12 cellular contexts compared by ENCODE assay signal in the genomic region with DNA sequence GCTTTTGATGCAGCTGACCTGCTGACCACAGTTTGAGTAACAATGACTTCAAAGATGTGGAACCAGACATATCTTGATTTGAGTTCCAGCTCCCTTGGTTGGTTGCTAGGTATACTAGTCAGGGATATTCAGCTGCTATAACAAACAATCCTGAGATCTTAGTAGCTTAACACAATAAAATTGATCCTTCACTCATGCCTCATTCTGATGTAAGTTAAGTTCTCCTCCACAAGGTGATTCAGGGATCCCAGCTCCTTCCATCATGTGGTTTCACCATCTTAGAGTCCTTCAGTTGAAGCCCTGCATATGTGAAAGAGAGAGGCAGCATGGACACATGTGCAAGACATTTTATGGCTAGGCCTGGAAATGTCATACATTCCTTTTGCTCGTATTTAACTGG. TPM values are rescaled to one million over a fixed set of nuclear protein-coding genes. Genes with fewer than 3 reads are reported as not detected.
DNase-seq lines count a peak whose midpoint lies in the region; ATAC-seq, FAIRE-seq and TF ChIP-seq lines count a peak whose summit lies in the region.
"Had no signal": no experiment of that assay in that cellular context is flagged by ENCODE, and none has a peak within 500 bp of the region (broad histone marks: within the 10 kb centered on the region; RNA-seq: fewer than 3 reads in every experiment).

No MANE protein-coding gene starts in this region.

- intact Hi-C loops in K562 (cut with micrococcal nuclease): no loop called here

- H3K9me1 ChIP-seq in K562 (ENCODE audit: control insufficient read depth, insufficient read depth, low read length): no peaks in the 10 kb centered on the region

- TF ChIP-seq POLR2A in GM12892 (IDR thresholded peaks at IDR 0.05; ENCODE audit: low read depth, low read length) (no peak), K562 (conservative IDR thresholded peaks at IDR 0.05) (no peak)

- no peaks in the 10 kb centered on the region for H4K20me1 ChIP-seq in K562 (replicated peaks; ENCODE audit: control insufficient read depth, insufficient read depth, low read length)

- ATAC-seq in GM19463 (IDR thresholded peaks at IDR 0.05; ENCODE audit: unreplicated experiment) (peak; percentile 18), HG03139 (IDR thresholded peaks at IDR 0.05; ENCODE audit: unreplicated experiment) (peak; percentile 20), K562 (no peak)

- H2AFZ ChIP-seq in K562 (ENCODE audit: low read depth, low read length): peak overlapping the region; percentile 85

- no peak for TF ChIP-seq RAD21 in K562 (CRISPR knock-in tag; conservative IDR thresholded peaks at IDR 0.05 in 1 of 2, IDR thresholded peaks at IDR 0.05 in 1 of 2)

- POLR2A ChIA-PET in K562 (lab: Yijun Ruan, JAX): interaction anchor here (0.7 to 1.3 kb wide), 5 partner anchors 9 to 200 kb away, joined by 3 to 4 read pairs (median 3); a partner anchor contains a TSS

- peak overlapping the region in 1 of 2 experiments; percentile 28; a peak in 1 of 4 replicates for H3K9ac ChIP-seq in K562 (ENCODE audit: insufficient read depth in 1 of 2, low read depth in 2 of 2, low read length in 2 of 2)

- DNase-seq in GM12892 (ENCODE audit: insufficient read length): no peak
- DNase-seq in K562 (ENCODE audit: extremely low read depth in 1 of 4, low spot score in 3 of 4): no peak
- no peak for DNase-seq in superior temporal gyrus (ENCODE audit: extremely low spot score)
- DNase-seq in effector CD4-positive, alpha-beta T cell: no peak
- no peak for DNase-seq in KG1 (lab: John Stamatoyannopoulos, UW)
- no peak for DNase-seq in mucosa of gallbladder (ENCODE audit: low spot score)
- DNase-seq: aorta, EL, GOT3, WERI-Rb-1 had no signal

- TF ChIP-seq CTCF in K562 (IDR thresholded peaks at IDR 0.05 in 2 of 3, conservative IDR thresholded peaks at IDR 0.05 in 1 of 3; ENCODE audit: insufficient read depth in 2 of 3, low read depth in 1 of 3, low read length in 3 of 3): no peak

- no peak overlapping the region for H3K27ac ChIP-seq in K562 (ENCODE audit: extremely low read depth, low read depth, low read length)

- H3K4me1 ChIP-seq in K562 (replicated peaks in 1 of 2; ENCODE audit: control insufficient read depth in 2 of 2, insufficient read depth in 2 of 2, low read length in 2 of 2): peaks cover 6 to 30% of the 10 kb centered on the region in 2 experiments

- in situ Hi-C loops in K562 (cut with MboI): no loop called here

- no TSS peak for BruUV-seq in K562 (replicated peaks; lab: Mats Ljungman, UMichigan)

- no peaks in the 10 kb centered on the region for H3K9me3 ChIP-seq in K562 (replicated peaks; ENCODE audit: control insufficient read depth, insufficient read depth, low read depth, low read length)

- no peaks in the 10 kb centered on the region for H3K79me2 ChIP-seq in K562 (ENCODE audit: control insufficient read depth, insufficient read depth, low read length)

- no peaks in the 10 kb centered on the region for H3K36me3 ChIP-seq in K562 (ENCODE audit: control insufficient read depth, insufficient read depth, low read length)
- H3K36me3 ChIP-seq: WERI-Rb-1 had no signal

- WGBS in K562 (ENCODE audit: insufficient coverage, low coverage, missing lambda C conversion rate): 23% methylated on average over 1 of the region's 1 CpG

- H3K27me3 ChIP-seq in K562 (ENCODE audit: control insufficient read depth in 2 of 2, insufficient read depth in 2 of 2, low read length in 2 of 2): no peaks in the 10 kb centered on the region

- no peak for TF ChIP-seq EP300 in K562 (IDR thresholded peaks at IDR 0.05; ENCODE audit: low read length)

- H3K4me3 ChIP-seq in K562: no peak overlapping the region

- peak overlapping the region; percentile 41; the same call in 1 of the 2 replicates for H3K4me2 ChIP-seq in K562 (ENCODE audit: insufficient read depth, low read length)

- FAIRE-seq in GM12892 (lab: Jason Lieb, UNC) (peak; percentile 5), K562 (lab: Jason Lieb, UNC) (no peak)

- CTCF ChIA-PET in K562 (lab: Yijun Ruan, JAX; ENCODE audit: low intra/inter-chr PET ratio): no interaction called here

TF ChIP-seq in K562, 482 proteins besides CTCF, POLR2A, EP300 and RAD21 (continues in another document):
- TF ChIP-seq ILF3 (IDR thresholded peaks at IDR 0.05; ENCODE audit: borderline replicate concordance) (no peak), ZNF12 (CRISPR knock-in tag; IDR thresholded peaks at IDR 0.05) (peak; percentile 91), SREBF2 (CRISPR knock-in tag; IDR thresholded peaks at IDR 0.05) (no peak), COPS2 (conservative IDR thresholded peaks at IDR 0.05) (no peak), CCAR2 (IDR thresholded peaks at IDR 0.05; ENCODE audit: low read depth, low read length) (no peak)

RNA-seq across cellular contexts. Expression of a gene that starts 7.3 kb away (rescaled TPM):
- not detected for polyA plus RNA-seq in GM12892 (2012; ENCODE audit: missing spikeins)
- total RNA-seq in K562 (2011; cell fraction: chromatin; rRNA removed; ENCODE audit: low replicate concordance): not detected in 2 replicates
- total RNA-seq in K562 (2011; cell fraction: nucleolus; rRNA removed): not detected in 2 replicates
- total RNA-seq in K562 (2011; cell fraction: nucleoplasm; rRNA removed): not detected in 2 replicates
- not detected in 2 replicates for total RNA-seq in K562 (2014; rRNA removed)
- not detected in 2 replicates for total RNA-seq in K562 (2014; rRNA removed; fragmentation: Illumina TruSeq; extraction: Trizol)
- not detected in 2 replicates for total RNA-seq in K562 (2015; rRNA removed; fragmentation: Illumina TruSeq; extraction: Trizol)
- total RNA-seq in K562 (2021): not detected in 2 replicates
- not detected in 2 replicates for polyA plus RNA-seq in K562 (2011; rRNA removed)
- polyA plus RNA-seq in K562 (2011; cell fraction: cytosol; rRNA removed): not detected in 2 replicates
- polyA plus RNA-seq in K562 (2011; cell fraction: nucleus; rRNA removed): not detected in 2 replicates
- not detected in 2 replicates for polyA plus RNA-seq in K562 (2012)
- not detected in 2 replicates for polyA plus RNA-seq in K562 (2014; fragmentation: Illumina TruSeq; extraction: Trizol)
- polyA plus RNA-seq in K562 (2014; fragmentation: Nextera tagmentation; extraction: Ambion mirVana): under 1 TPM in 1 of 2 experiments, not detected in 1; 0.08 TPM
- not detected in 2 replicates for polyA plus RNA-seq in K562 (2014; rRNA removed)
- not detected in 2 replicates for polyA minus RNA-seq in K562 (2011; rRNA and poly(A)+ RNA removed)
- polyA minus RNA-seq in K562 (2011; cell fraction: cytosol; rRNA and poly(A)+ RNA removed): not detected in 2 replicates
- polyA minus RNA-seq in K562 (2011; cell fraction: nucleus; rRNA and poly(A)+ RNA removed): not detected in 2 replicates
- total RNA-seq in mucosa of gallbladder: not detected
- polyA plus RNA-seq: aorta had no signal

RNA-seq across cellular contexts. Expression of a gene that starts 21.9 kb away (rescaled TPM):
- polyA plus RNA-seq in GM12892 (2012; ENCODE audit: missing spikeins): 14.9 TPM
- 409 and 526 TPM in 2 replicates for total RNA-seq in K562 (2011; cell fraction: chromatin; rRNA removed; ENCODE audit: low replicate concordance)
- total RNA-seq in K562 (2011; cell fraction: nucleolus; rRNA removed): 213 and 246 TPM in 2 replicates
- total RNA-seq in K562 (2011; cell fraction: nucleoplasm; rRNA removed): 345 and 458 TPM in 2 replicates
- total RNA-seq in K562 (2014; rRNA removed) (276 and 289 TPM in 2 replicates), K562 (2014; rRNA removed; fragmentation: Illumina TruSeq; extraction: Trizol) (267 and 280 TPM in 2 replicates), K562 (2015; rRNA removed; fragmentation: Illumina TruSeq; extraction: Trizol) (220 and 227 TPM in 2 replicates), K562 (2021) (290 and 305 TPM in 2 replicates), mucosa of gallbladder (48.5 TPM)
- polyA plus RNA-seq in K562 (2011; rRNA removed) (354 and 391 TPM in 2 replicates), K562 (2014; fragmentation: Illumina TruSeq; extraction: Trizol) (339 and 395 TPM in 2 replicates), K562 (2014; fragmentation: Nextera tagmentation; extraction: Ambion mirVana) (100 to 1,000 TPM; 271 to 305 TPM), K562 (2014; rRNA removed) (283 and 336 TPM in 2 replicates)
- 231 and 288 TPM in 2 replicates for polyA plus RNA-seq in K562 (2011; cell fraction: cytosol; rRNA removed)
- 756 and 889 TPM in 2 replicates for polyA plus RNA-seq in K562 (2011; cell fraction: nucleus; rRNA removed)
- polyA plus RNA-seq in K562 (2012): 313 and 332 TPM in 2 replicates
- 344 and 367 TPM in 2 replicates for polyA minus RNA-seq in K562 (2011; rRNA and poly(A)+ RNA removed)
- 226 and 236 TPM in 2 replicates for polyA minus RNA-seq in K562 (2011; cell fraction: cytosol; rRNA and poly(A)+ RNA removed)
- 190 and 313 TPM in 2 replicates for polyA minus RNA-seq in K562 (2011; cell fraction: nucleus; rRNA and poly(A)+ RNA removed)

RNA-seq across cellular contexts. Expression of a gene that starts 59.0 kb away (rescaled TPM):
- 20.4 TPM for polyA plus RNA-seq in GM12892 (2012; ENCODE audit: missing spikeins)
- 0.39 and 0.48 TPM in 2 replicates for total RNA-seq in K562 (2011; cell fraction: chromatin; rRNA removed; ENCODE audit: low replicate concordance)
- total RNA-seq in K562 (2011; cell fraction: nucleolus; rRNA removed): not detected in 2 replicates
- not detected in 2 replicates for total RNA-seq in K562 (2011; cell fraction: nucleoplasm; rRNA removed)
- total RNA-seq in K562 (2014; rRNA removed) (not detected in 2 replicates), K562 (2014; rRNA removed; fragmentation: Illumina TruSeq; extraction: Trizol) (not detected in 2 replicates), K562 (2015; rRNA removed; fragmentation: Illumina TruSeq; extraction: Trizol) (0.11 TPM in 1 of 2 replicates, not detected in the other), K562 (2021) (0.27 TPM in 1 of 2 replicates, not detected in the other), mucosa of gallbladder (31.7 TPM)
- polyA plus RNA-seq in K562 (2011; rRNA removed) (not detected in 2 replicates), K562 (2014; fragmentation: Illumina TruSeq; extraction: Trizol) (0.08 TPM in 1 of 2 replicates, not detected in the other), K562 (2014; fragmentation: Nextera tagmentation; extraction: Ambion mirVana) (not detected), K562 (2014; rRNA removed) (not detected in 2 replicates)
- polyA plus RNA-seq in K562 (2011; cell fraction: cytosol; rRNA removed): not detected in 2 replicates
- 0.16 TPM in 1 of 2 replicates, not detected in the other for polyA plus RNA-seq in K562 (2011; cell fraction: nucleus; rRNA removed)
- polyA plus RNA-seq in K562 (2012): not detected in 2 replicates
- polyA minus RNA-seq in K562 (2011; rRNA and poly(A)+ RNA removed): 0.11 TPM in 1 of 2 replicates, not detected in the other
- polyA minus RNA-seq in K562 (2011; cell fraction: cytosol; rRNA and poly(A)+ RNA removed): not detected in 2 replicates
- polyA minus RNA-seq in K562 (2011; cell fraction: nucleus; rRNA and poly(A)+ RNA removed): 0.33 TPM in 1 of 2 replicates, not detected in the other

Comparison
In these comparisons a context has a peak if more than half of its experiments do, and no peak if none do; other contexts are left out.
1. RNA of a gene that starts 59.0 kb away (total RNA-seq): 31.7 TPM in mucosa of gallbladder (single experiment); 0.11 to 0.48 TPM in K562; every median in the first group is over 10 times any median in the second.